In the genomic region with DNA sequence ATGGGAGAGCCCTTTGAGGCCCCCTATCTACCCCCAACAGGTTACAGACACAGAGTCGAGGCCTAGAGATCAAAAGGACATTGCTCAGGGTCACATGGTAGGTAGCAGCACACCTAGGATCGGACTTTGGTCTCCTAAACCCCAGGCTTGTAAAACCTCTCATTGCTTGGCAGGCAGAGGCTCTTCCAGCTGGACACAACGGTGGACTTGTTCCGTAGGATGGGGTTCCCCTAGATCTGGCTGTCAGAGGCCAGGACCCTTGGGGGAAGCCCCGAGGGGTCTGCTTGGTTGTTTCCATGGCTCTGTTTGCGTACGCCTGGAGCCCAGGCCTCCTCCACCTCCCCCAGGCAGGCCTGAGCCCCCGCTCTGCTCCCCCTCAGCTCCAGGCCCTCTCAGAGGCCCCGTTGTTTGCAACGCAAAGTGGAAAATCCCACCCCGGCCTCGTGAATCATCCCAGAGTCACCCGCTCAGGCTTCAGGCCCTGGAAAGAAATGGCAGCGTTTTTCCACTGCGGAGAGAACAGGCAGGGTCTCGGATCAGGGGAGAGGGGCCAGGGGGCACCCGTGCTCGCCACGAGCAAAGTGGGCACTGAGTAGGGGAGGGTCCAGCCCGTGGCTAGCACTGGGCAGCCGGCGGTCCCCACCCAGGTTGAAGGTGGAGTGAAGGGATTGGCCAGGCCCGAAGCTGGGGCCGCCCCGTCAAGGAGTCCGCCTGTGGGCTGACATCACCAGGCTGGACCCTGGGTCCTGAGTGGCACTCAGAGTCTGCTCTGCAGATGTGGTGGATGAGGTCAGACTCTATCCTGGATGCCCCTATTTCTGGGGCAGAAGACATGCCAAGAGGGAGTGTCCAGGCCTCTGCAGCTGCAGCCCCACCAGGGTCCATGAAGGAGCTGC, we compare ENCODE assay signal across 13 cellular contexts. TPM values are rescaled to one million over a fixed set of nuclear protein-coding genes. Genes with fewer than 3 reads are reported as not detected.
A peak's percentile ranks its signal among the peaks of the same experiment; 100 is the strongest.
DNase-seq lines count a peak whose midpoint lies in the region; ATAC-seq lines count a peak whose summit lies in the region.
"Had no signal": no experiment of that assay in that cellular context is flagged by ENCODE, and none has a peak within 500 bp of the region (broad histone marks: within the 10 kb centered on the region; RNA-seq: fewer than 3 reads in every experiment).

No MANE protein-coding gene starts in this region.

- ATAC-seq in right cardiac atrium (peak; percentile 12 to 51), HG02798 (IDR thresholded peaks at IDR 0.05; ENCODE audit: poor library complexity, unreplicated experiment) (no peak)
- ATAC-seq: stimulated activated naive B cell treated with anti-CD40 and anti-IgM and Interleukin-4, amounts not matched to agents 10 μg/mL and 1 μg/mL and 100 μg/mL, for 72 hours had no signal

- DNase-seq in EL (peak; percentile 85), astrocyte of the hippocampus (ENCODE audit: low read depth, low spot score) (peak; percentile 78), right cardiac atrium (peak in 2 of 3 donors; percentile 60 to 74), putamen (ENCODE audit: low spot score) (peak; percentile 53), middle frontal gyrus (ENCODE audit: extremely low spot score, low spot score) (no peak), CD1c-positive myeloid dendritic cell (ENCODE audit: extremely low spot score) (no peak), NCI-H1436 (lab: John Stamatoyannopoulos, UW) (no peak)
- DNase-seq: activated effector memory CD4-positive, alpha-beta T cell treated with Interleukin-2 at 50 U/mL for 16 hours; CD4-positive, alpha-beta memory T cell; KBM-7; NCI-H526 treated with DMSO at 0.1 percent for 48 hours; stimulated activated naive B cell treated with anti-CD40 and anti-IgM and Interleukin-4, amounts not matched to agents 10 μg/mL and 1 μg/mL and 100 μg/mL, for 72 hours had no signal

- H3K4me1 ChIP-seq in right cardiac atrium (ENCODE audit: control insufficient read depth, insufficient read depth, low read length) = peaks cover 14% of the 10 kb centered on the region

- no peaks in the 10 kb centered on the region for H3K9me3 ChIP-seq in right cardiac atrium (ENCODE audit: control insufficient read depth, low read length)

- 61% methylated on average over 26 of the region's 26 CpGs for WGBS in right cardiac atrium

- intact Hi-C loops in right cardiac atrium (cut with DNase I) = no loop called here

- peak overlapping the region; percentile 68 for H3K27ac ChIP-seq in right cardiac atrium (ENCODE audit: low read length)

- H3K4me3 ChIP-seq in right cardiac atrium (ENCODE audit: low read length) = no peak overlapping the region

- H3K27me3 ChIP-seq in right cardiac atrium (ENCODE audit: control insufficient read depth, insufficient read depth) = no peaks in the 10 kb centered on the region

RNA-seq across cellular contexts. Expression of a gene that starts 19.8 kb away (rescaled TPM):
- total RNA-seq in right cardiac atrium = 1 to 10 TPM; 2.6 to 8.4 (median 7.1) TPM
- polyA plus RNA-seq in right cardiac atrium = 10.3 TPM
- polyA plus RNA-seq: CD4-positive, alpha-beta memory T cell had no signal

Comparison
In these comparisons a context has a peak if more than half of its experiments do, and no peak if none do; other contexts are left out.
1. DNase-seq: peak in EL (single experiment), astrocyte of the hippocampus (single experiment), right cardiac atrium (2 of 3) and putamen (single experiment); none in middle frontal gyrus (single experiment), CD1c-positive myeloid dendritic cell (single experiment) and NCI-H1436 (single experiment).